Comparison of ENCODE assay signal across 1 cellular context in the genomic region with DNA sequence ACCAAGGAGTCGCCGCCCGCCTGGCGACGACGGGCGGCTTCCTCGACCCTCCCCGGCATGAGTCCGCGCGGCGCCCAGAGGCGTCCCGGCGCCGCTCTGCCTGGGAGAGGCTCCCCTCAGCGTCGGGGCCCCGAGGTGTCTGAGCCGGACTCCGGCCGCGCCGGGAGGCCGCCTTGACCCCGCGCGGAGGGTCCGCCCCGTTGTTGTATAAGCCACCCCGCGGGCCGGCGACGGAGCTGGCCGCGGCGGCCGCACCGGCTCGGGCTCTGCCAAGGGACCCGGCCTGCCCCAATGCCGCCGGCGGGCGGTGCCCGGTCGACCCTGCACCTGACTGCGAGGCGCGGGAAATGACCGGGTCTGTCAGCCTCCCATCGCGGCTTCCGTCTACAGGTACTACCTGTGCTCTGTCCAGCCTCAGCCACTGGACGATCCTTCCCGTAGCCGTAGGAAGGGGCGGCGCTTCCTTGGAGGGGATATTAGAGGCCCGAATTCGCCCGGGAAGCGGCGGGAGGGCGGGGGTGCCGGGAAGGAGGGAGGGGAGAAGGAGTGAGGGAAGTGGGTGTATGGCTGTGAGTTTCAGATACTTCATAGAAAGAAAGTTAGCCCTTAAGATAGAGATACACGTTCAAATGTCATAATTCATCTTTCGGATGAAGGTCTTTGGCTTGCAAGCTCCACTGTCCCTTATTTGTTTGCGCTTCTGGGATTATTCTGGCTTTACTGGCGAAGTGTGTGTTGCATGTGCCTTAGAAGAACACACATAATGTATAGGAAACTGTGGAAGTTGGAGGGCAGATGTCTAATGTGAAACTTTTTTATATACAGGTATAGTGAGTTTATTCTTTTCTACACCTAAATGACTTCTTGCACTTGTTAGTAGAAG.
TF ChIP-seq lines count a peak whose summit lies in the region.

No MANE protein-coding gene starts in this region.

TF ChIP-seq in H1, 55 proteins besides CTCF, POLR2A, EP300 and RAD21 (continued from another document):
- TF ChIP-seq, protein P1, sequence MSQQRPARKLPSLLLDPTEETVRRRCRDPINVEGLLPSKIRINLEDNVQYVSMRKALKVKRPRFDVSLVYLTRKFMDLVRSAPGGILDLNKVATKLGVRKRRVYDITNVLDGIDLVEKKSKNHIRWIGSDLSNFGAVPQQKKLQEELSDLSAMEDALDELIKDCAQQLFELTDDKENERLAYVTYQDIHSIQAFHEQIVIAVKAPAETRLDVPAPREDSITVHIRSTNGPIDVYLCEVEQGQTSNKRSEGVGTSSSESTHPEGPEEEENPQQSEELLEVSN (IDR thresholded peaks at IDR 0.05), result peak; percentile 73
- TF ChIP-seq RNF2 (IDR thresholded peaks at IDR 0.05; ENCODE audit: borderline replicate concordance, low read depth, low read length, missing control alignments, poor library complexity, severe bottlenecking) (no peak), SAP30 (IDR thresholded peaks at IDR 0.05; ENCODE audit: insufficient read depth, insufficient replicate concordance, low read length) (no peak), CBX5 (IDR thresholded peaks at IDR 0.05; ENCODE audit: low read depth, low read length) (no peak), NANOG (IDR thresholded peaks at IDR 0.05; ENCODE audit: insufficient read depth, low read depth, low read length, poor library complexity, severe bottlenecking) (no peak), POU5F1 (IDR thresholded peaks at IDR 0.05; ENCODE audit: low read depth, low read length) (no peak), POLR2AphosphoS5 (IDR thresholded peaks at IDR 0.05; ENCODE audit: low read depth, low read length) (peak; percentile 62; the same call in 1 of the 2 replicates), GTF2F1 (IDR thresholded peaks at IDR 0.05; ENCODE audit: borderline replicate concordance, low read depth, low read length) (no peak), SIRT6 (IDR thresholded peaks at IDR 0.05; ENCODE audit: low read length) (no peak), PHF8 (conservative IDR thresholded peaks at IDR 0.05; ENCODE audit: low read depth, low read length) (peak; percentile 26; the same call in 1 of the 2 replicates), SRF (IDR thresholded peaks at IDR 0.05; ENCODE audit: low read depth, low read length) (no peak), EZH2 (IDR thresholded peaks at IDR 0.05; ENCODE audit: low read depth, low read length, severe bottlenecking) (no peak), TCF12 (IDR thresholded peaks at IDR 0.05; ENCODE audit: low read depth, low read length) (no peak), FOSL1 (IDR thresholded peaks at IDR 0.05; ENCODE audit: insufficient read depth, low read depth, low read length) (no peak), SP2 (IDR thresholded peaks at IDR 0.05; ENCODE audit: low read length) (no peak), SP1 (IDR thresholded peaks at IDR 0.05; ENCODE audit: low read depth, low read length) (no peak), MAFK (IDR thresholded peaks at IDR 0.05; ENCODE audit: low read depth, low read length) (no peak), JUND (IDR thresholded peaks at IDR 0.05; ENCODE audit: low read length) (no peak), SP4 (IDR thresholded peaks at IDR 0.05; ENCODE audit: low read length) (no peak), TAF7 (optimal IDR thresholded peaks at IDR 0.05; ENCODE audit: borderline replicate concordance, low read depth, low read length) (no peak), CBX8 (IDR thresholded peaks at IDR 0.05; ENCODE audit: borderline replicate concordance, low read depth, low read length) (no peak), EGR1 (IDR thresholded peaks at IDR 0.05; ENCODE audit: borderline replicate concordance, low read depth, low read length) (no peak), HDAC2 (IDR thresholded peaks at IDR 0.05; ENCODE audit: borderline replicate concordance in 1 of 2, low read depth in 2 of 2, low read length in 2 of 2) (peak in 1 of 2 experiments; percentile 22; a peak in 1 of 4 replicates), CHD1 (IDR thresholded peaks at IDR 0.05; ENCODE audit: low read depth, low read length) (no peak), BCL11A (IDR thresholded peaks at IDR 0.05; ENCODE audit: low read depth in 2 of 2, low read length in 2 of 2) (no peak), SIX5 (IDR thresholded peaks at IDR 0.05; ENCODE audit: low read depth, low read length) (no peak), JUN (IDR thresholded peaks at IDR 0.05; ENCODE audit: low read depth, low read length) (no peak), TAF1 (IDR thresholded peaks at IDR 0.05; ENCODE audit: low read depth, low read length) (peak; percentile 54), BRCA1 (IDR thresholded peaks at IDR 0.05; ENCODE audit: low read depth, low read length) (no peak), KDM5A (IDR thresholded peaks at IDR 0.05; ENCODE audit: low read length) (no peak), CREB1 (IDR thresholded peaks at IDR 0.05) (peak; percentile 21; the same call in 1 of the 2 replicates), NRF1 (IDR thresholded peaks at IDR 0.05; ENCODE audit: low read depth, low read length) (no peak), BACH1 (IDR thresholded peaks at IDR 0.05; ENCODE audit: low read length) (no peak), GABPA (IDR thresholded peaks at IDR 0.05; ENCODE audit: borderline replicate concordance, insufficient read depth, low read length) (no peak), KDM1A (IDR thresholded peaks at IDR 0.05; ENCODE audit: borderline replicate concordance, low read length) (no peak), SUZ12 (IDR thresholded peaks at IDR 0.05; ENCODE audit: low read length) (no peak), RFX5 (IDR thresholded peaks at IDR 0.05; ENCODE audit: borderline replicate concordance, low read depth, low read length) (no peak), CEBPB (IDR thresholded peaks at IDR 0.05; ENCODE audit: low read depth, low read length) (no peak), TEAD4 (IDR thresholded peaks at IDR 0.05; ENCODE audit: low read depth, low read length) (no peak), SIN3A (conservative IDR thresholded peaks at IDR 0.05 in 1 of 2, IDR thresholded peaks at IDR 0.05 in 1 of 2; ENCODE audit: low read depth in 1 of 2, low read length in 2 of 2) (0 out of 4 replicates have a peak, but pooled peaks of 1 of the 2 experiments have one; percentile 62), ZNF274 (IDR thresholded peaks at IDR 0.05; ENCODE audit: borderline replicate concordance, extremely low read depth, low read length) (no peak), TBP (IDR thresholded peaks at IDR 0.05; ENCODE audit: low read depth, low read length) (no peak), YY1 (IDR thresholded peaks at IDR 0.05; ENCODE audit: low read depth, low read length) (no peak), RBBP5 (IDR thresholded peaks at IDR 0.05; ENCODE audit: borderline replicate concordance, low read depth, low read length) (peak; percentile 81), ASH2L (IDR thresholded peaks at IDR 0.05; ENCODE audit: low read length) (peak; percentile 91), HDAC6 (IDR thresholded peaks at IDR 0.05; ENCODE audit: low read depth, low read length) (no peak)
- TF ChIP-seq, protein P2, sequence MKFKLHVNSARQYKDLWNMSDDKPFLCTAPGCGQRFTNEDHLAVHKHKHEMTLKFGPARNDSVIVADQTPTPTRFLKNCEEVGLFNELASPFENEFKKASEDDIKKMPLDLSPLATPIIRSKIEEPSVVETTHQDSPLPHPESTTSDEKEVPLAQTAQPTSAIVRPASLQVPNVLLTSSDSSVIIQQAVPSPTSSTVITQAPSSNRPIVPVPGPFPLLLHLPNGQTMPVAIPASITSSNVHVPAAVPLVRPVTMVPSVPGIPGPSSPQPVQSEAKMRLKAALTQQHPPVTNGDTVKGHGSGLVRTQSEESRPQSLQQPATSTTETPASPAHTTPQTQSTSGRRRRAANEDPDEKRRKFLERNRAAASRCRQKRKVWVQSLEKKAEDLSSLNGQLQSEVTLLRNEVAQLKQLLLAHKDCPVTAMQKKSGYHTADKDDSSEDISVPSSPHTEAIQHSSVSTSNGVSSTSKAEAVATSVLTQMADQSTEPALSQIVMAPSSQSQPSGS (IDR thresholded peaks at IDR 0.05; ENCODE audit: low read length), result no peak
- TF ChIP-seq, protein P3, sequence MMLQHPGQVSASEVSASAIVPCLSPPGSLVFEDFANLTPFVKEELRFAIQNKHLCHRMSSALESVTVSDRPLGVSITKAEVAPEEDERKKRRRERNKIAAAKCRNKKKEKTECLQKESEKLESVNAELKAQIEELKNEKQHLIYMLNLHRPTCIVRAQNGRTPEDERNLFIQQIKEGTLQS (IDR thresholded peaks at IDR 0.05; ENCODE audit: insufficient read depth, low read depth, low read length), result no peak
- TF ChIP-seq, protein P4, sequence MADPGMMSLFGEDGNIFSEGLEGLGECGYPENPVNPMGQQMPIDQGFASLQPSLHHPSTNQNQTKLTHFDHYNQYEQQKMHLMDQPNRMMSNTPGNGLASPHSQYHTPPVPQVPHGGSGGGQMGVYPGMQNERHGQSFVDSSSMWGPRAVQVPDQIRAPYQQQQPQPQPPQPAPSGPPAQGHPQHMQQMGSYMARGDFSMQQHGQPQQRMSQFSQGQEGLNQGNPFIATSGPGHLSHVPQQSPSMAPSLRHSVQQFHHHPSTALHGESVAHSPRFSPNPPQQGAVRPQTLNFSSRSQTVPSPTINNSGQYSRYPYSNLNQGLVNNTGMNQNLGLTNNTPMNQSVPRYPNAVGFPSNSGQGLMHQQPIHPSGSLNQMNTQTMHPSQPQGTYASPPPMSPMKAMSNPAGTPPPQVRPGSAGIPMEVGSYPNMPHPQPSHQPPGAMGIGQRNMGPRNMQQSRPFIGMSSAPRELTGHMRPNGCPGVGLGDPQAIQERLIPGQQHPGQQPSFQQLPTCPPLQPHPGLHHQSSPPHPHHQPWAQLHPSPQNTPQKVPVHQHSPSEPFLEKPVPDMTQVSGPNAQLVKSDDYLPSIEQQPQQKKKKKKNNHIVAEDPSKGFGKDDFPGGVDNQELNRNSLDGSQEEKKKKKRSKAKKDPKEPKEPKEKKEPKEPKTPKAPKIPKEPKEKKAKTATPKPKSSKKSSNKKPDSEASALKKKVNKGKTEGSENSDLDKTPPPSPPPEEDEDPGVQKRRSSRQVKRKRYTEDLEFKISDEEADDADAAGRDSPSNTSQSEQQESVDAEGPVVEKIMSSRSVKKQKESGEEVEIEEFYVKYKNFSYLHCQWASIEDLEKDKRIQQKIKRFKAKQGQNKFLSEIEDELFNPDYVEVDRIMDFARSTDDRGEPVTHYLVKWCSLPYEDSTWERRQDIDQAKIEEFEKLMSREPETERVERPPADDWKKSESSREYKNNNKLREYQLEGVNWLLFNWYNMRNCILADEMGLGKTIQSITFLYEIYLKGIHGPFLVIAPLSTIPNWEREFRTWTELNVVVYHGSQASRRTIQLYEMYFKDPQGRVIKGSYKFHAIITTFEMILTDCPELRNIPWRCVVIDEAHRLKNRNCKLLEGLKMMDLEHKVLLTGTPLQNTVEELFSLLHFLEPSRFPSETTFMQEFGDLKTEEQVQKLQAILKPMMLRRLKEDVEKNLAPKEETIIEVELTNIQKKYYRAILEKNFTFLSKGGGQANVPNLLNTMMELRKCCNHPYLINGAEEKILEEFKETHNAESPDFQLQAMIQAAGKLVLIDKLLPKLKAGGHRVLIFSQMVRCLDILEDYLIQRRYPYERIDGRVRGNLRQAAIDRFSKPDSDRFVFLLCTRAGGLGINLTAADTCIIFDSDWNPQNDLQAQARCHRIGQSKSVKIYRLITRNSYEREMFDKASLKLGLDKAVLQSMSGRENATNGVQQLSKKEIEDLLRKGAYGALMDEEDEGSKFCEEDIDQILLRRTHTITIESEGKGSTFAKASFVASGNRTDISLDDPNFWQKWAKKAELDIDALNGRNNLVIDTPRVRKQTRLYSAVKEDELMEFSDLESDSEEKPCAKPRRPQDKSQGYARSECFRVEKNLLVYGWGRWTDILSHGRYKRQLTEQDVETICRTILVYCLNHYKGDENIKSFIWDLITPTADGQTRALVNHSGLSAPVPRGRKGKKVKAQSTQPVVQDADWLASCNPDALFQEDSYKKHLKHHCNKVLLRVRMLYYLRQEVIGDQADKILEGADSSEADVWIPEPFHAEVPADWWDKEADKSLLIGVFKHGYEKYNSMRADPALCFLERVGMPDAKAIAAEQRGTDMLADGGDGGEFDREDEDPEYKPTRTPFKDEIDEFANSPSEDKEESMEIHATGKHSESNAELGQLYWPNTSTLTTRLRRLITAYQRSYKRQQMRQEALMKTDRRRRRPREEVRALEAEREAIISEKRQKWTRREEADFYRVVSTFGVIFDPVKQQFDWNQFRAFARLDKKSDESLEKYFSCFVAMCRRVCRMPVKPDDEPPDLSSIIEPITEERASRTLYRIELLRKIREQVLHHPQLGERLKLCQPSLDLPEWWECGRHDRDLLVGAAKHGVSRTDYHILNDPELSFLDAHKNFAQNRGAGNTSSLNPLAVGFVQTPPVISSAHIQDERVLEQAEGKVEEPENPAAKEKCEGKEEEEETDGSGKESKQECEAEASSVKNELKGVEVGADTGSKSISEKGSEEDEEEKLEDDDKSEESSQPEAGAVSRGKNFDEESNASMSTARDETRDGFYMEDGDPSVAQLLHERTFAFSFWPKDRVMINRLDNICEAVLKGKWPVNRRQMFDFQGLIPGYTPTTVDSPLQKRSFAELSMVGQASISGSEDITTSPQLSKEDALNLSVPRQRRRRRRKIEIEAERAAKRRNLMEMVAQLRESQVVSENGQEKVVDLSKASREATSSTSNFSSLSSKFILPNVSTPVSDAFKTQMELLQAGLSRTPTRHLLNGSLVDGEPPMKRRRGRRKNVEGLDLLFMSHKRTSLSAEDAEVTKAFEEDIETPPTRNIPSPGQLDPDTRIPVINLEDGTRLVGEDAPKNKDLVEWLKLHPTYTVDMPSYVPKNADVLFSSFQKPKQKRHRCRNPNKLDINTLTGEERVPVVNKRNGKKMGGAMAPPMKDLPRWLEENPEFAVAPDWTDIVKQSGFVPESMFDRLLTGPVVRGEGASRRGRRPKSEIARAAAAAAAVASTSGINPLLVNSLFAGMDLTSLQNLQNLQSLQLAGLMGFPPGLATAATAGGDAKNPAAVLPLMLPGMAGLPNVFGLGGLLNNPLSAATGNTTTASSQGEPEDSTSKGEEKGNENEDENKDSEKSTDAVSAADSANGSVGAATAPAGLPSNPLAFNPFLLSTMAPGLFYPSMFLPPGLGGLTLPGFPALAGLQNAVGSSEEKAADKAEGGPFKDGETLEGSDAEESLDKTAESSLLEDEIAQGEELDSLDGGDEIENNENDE (IDR thresholded peaks at IDR 0.05; ENCODE audit: insufficient replicate concordance, low read length), result no peak
- TF ChIP-seq, protein P5, sequence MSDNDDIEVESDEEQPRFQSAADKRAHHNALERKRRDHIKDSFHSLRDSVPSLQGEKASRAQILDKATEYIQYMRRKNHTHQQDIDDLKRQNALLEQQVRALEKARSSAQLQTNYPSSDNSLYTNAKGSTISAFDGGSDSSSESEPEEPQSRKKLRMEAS (IDR thresholded peaks at IDR 0.05), result 0 out of 2 replicates have a peak, but pooled peaks have one; percentile 19
